ENCODE assay signal across 7 cellular contexts in genomic region chr19:7294571-7295212, GRCh38. TPM values are rescaled to one million over a fixed set of nuclear protein-coding genes. Genes with fewer than 3 reads are reported as not detected.
DNase-seq lines count a peak whose midpoint lies in the region; ATAC-seq and TF ChIP-seq lines count a peak whose summit lies in the region.

No MANE protein-coding gene starts in this region.

- POLR2A ChIA-PET in GM10248 (lab: Yijun Ruan, JAX), result interaction anchor here (1.1 kb wide), 1 partner anchor 71 kb away, joined by 3 read pairs; no protein-coding TSS in a partner anchor

- peak overlapping the region; percentile 96 for H3K27ac ChIP-seq in left ventricle myocardium inferior (replicated peaks)
- H3K27ac ChIP-seq in parathyroid adenoma, result peak overlapping the region; percentile 76

- ATAC-seq in HG02885 (IDR thresholded peaks at IDR 0.05; ENCODE audit: poor library complexity, unreplicated experiment), result peak; percentile 57

- H2AFZ ChIP-seq in parathyroid adenoma, result peak overlapping the region; percentile 95

- intact Hi-C loops in left ventricle myocardium inferior (cut with micrococcal nuclease), result loop anchor here (5.0 kb wide), 1 partner anchor 97 kb away; no protein-coding TSS in a partner anchor

- CTCF ChIA-PET in GM10248 (lab: Yijun Ruan, JAX), result interaction anchor here (1.2 to 1.3 kb wide), 2 partner anchors 34 to 112 kb away, joined by 3 read pairs; no protein-coding TSS in a partner anchor

- peak overlapping the region; percentile 75 for H3K4me2 ChIP-seq in parathyroid adenoma (ENCODE audit: low read length)

- peak; percentile 50 for TF ChIP-seq CTCF in GM10248 (IDR thresholded peaks at IDR 0.05; ENCODE audit: control extremely low read depth, extremely low read depth, low read depth, missing control alignments)
- TF ChIP-seq CTCF in left ventricle myocardium inferior (IDR thresholded peaks at IDR 0.05; ENCODE audit: borderline replicate concordance), result peak; percentile 58
- peak; percentile 72 for TF ChIP-seq CTCF in parathyroid adenoma (IDR thresholded peaks at IDR 0.05)

- peak overlapping the region; percentile 88 for H3K9ac ChIP-seq in adipocyte (ENCODE audit: low read length)
- H3K9ac ChIP-seq in parathyroid adenoma, result no peak overlapping the region

- H3K9me3 ChIP-seq in adipocyte (ENCODE audit: control insufficient read depth, low read length) (no peaks in the 10 kb centered on the region), left ventricle myocardium inferior (replicated peaks) (no peaks in the 10 kb centered on the region), parathyroid adenoma (ENCODE audit: control insufficient read depth, low read length) (no peaks in the 10 kb centered on the region)

- peaks cover 9% of the 10 kb centered on the region for H3K79me2 ChIP-seq in parathyroid adenoma

- H3K4me1 ChIP-seq in adipocyte (ENCODE audit: control insufficient read depth, insufficient read depth, low read length) (peaks cover 8% of the 10 kb centered on the region), left ventricle myocardium inferior (peaks cover 51% of the 10 kb centered on the region), parathyroid adenoma (peaks cover 10% of the 10 kb centered on the region)

- peak; percentile 62 for DNase-seq in GM10248 (ENCODE audit: extremely low spot score)
- peak; percentile 33 for DNase-seq in NCI-H526 treated with DMSO at 0.1 percent for 48 hours (lab: John Stamatoyannopoulos, UW)
- DNase-seq in adipocyte (ENCODE audit: low read depth), result peak; percentile 68
- peak; percentile 82 for DNase-seq in left ventricle myocardium inferior
- no peak for DNase-seq in activated CD4-positive, CD25-positive, alpha-beta regulatory T cell treated with anti-CD3 and anti-CD28 coated beads, Interleukin-2, amount 50 U/mL, for 72 hours

- H3K27me3 ChIP-seq in adipocyte (replicated peaks; ENCODE audit: control insufficient read depth, insufficient read depth, low read length), result no peaks in the 10 kb centered on the region
- no peaks in the 10 kb centered on the region for H3K27me3 ChIP-seq in left ventricle myocardium inferior (ENCODE audit: low read depth)
- no peaks in the 10 kb centered on the region for H3K27me3 ChIP-seq in parathyroid adenoma (ENCODE audit: control insufficient read depth, insufficient read depth, low read length)

- H3K36me3 ChIP-seq in adipocyte (ENCODE audit: control insufficient read depth, insufficient read depth, low read length, severe bottlenecking), result no peaks in the 10 kb centered on the region
- no peaks in the 10 kb centered on the region for H3K36me3 ChIP-seq in left ventricle myocardium inferior
- H3K36me3 ChIP-seq in parathyroid adenoma (ENCODE audit: control insufficient read depth, insufficient read depth, low read length), result no peaks in the 10 kb centered on the region

- H3K4me3 ChIP-seq in adipocyte (ENCODE audit: low read length) (peak overlapping the region; percentile 87), left ventricle myocardium inferior (peak overlapping the region; percentile 99), parathyroid adenoma (ENCODE audit: low read depth, low read length) (peak overlapping the region; percentile 64)

RNA-seq across cellular contexts. Expression of gene INSR, which starts 0.5 kb away (rescaled TPM):
- 85.3 TPM for total RNA-seq in left ventricle myocardium inferior

RNA-seq across cellular contexts. Expression of gene ARHGEF18, which starts 54.0 kb away (rescaled TPM):
- total RNA-seq in left ventricle myocardium inferior, result 8.3 TPM
